Comparison of ENCODE assay signal across 1 cellular context in genomic region chr1:11778844-11779623, GRCh38.
TF ChIP-seq lines count a peak whose summit lies in the region.

No MANE protein-coding gene starts in this region.

TF ChIP-seq in K562, 482 proteins besides CTCF, POLR2A, EP300 and RAD21 (continued from another document):
- TF ChIP-seq RCOR1 (IDR thresholded peaks at IDR 0.05; ENCODE audit: borderline replicate concordance in 1 of 2, low read depth in 2 of 2, low read length in 2 of 2) (peak in 1 of 2 experiments; percentile 60; a peak in 1 of 4 replicates), IRF9 (tag; IDR thresholded peaks at IDR 0.05) (no peak), CHD4 (IDR thresholded peaks at IDR 0.05; ENCODE audit: insufficient read depth, insufficient replicate concordance, low read depth, low read length, poor library complexity, severe bottlenecking) (peak; percentile 33), KDM1A (IDR thresholded peaks at IDR 0.05) (peak; percentile 13 to 57; a peak in 2 of 4 replicates)
